35 cellular contexts compared by ENCODE assay signal in genomic region chr13:114299604-114300305, GRCh38.
"Had no signal": no experiment of that assay in that cellular context is flagged by ENCODE, and none has a peak within 500 bp of the region (broad histone marks: within the 10 kb centered on the region; RNA-seq: fewer than 3 reads in every experiment).

No MANE protein-coding gene starts in this region.

- ATAC-seq: activated T-cell treated with anti-CD3 and anti-CD28 coated beads, Interleukin-2, amount 50 U/mL, for 72 hours; left lung; lower lobe of right lung; mucosa of descending colon; natural killer cell treated with Interleukin-12 subunit alpha and Interleukin-12 subunit beta and Interleukin-15 and Interleukin-18, amount 100 ng/mL, for 72 hours; pancreas; upper lobe of right lung had no signal

- H3K9me3 ChIP-seq: ascending aorta, esophagus muscularis mucosa, left lung, lower lobe of right lung, mucosa of descending colon, neutrophil, pancreas, prostate gland, sigmoid colon, suprapubic skin, tibial artery, upper lobe of right lung had no signal

- H3K9me3 Mint-ChIP-seq: activated CD4-positive, alpha-beta T cell treated with anti-CD3 and anti-CD28 coated beads, Interleukin-2, amount 10 ng/mL, durations not matched to agents 7 days and 5 days; activated naive CD4-positive, alpha-beta T cell treated with anti-CD3 and anti-CD28 coated beads, Interleukin-2, amount 10 ng/mL, durations not matched to agents 7 days and 5 days; activated naive CD8-positive, alpha-beta T cell treated with anti-CD3 and anti-CD28 coated beads, Interleukin-2, amount 10 ng/mL, durations not matched to agents 7 days and 5 days; activated T-cell treated with anti-CD3 and anti-CD28 coated beads, Interleukin-2, amount 50 U/mL, for 72 hours; natural killer cell treated with Interleukin-12 subunit alpha and Interleukin-12 subunit beta and Interleukin-15 and Interleukin-18, amount 100 ng/mL, for 72 hours had no signal

- H3K36me3 ChIP-seq: prostate gland had no signal

- H3K4me3 ChIP-seq: ascending aorta, esophagus muscularis mucosa, left lung, lower lobe of right lung, mucosa of descending colon, pancreas, prostate gland, sigmoid colon, suprapubic skin, tibial artery, upper lobe of right lung had no signal

- H3K27ac ChIP-seq: ascending aorta, esophagus muscularis mucosa, left lung, lower lobe of right lung, neutrophil, pancreas, prostate gland, sigmoid colon, suprapubic skin, tibial artery, upper lobe of right lung, VCaP had no signal

- H3K4me1 ChIP-seq: ascending aorta, left lung, lower lobe of right lung, prostate gland, sigmoid colon, tibial artery, upper lobe of right lung had no signal

- FAIRE-seq: colon, islet of Langerhans, pancreas, small intestine, TTC549 had no signal

- H3K27me3 ChIP-seq: ascending aorta, esophagus muscularis mucosa, left lung, neutrophil, pancreas, sigmoid colon, suprapubic skin, tibial artery, upper lobe of right lung had no signal

- H3K4me1 Mint-ChIP-seq: activated CD4-positive, alpha-beta T cell treated with anti-CD3 and anti-CD28 coated beads, Interleukin-2, amount 10 ng/mL, durations not matched to agents 7 days and 5 days; activated naive CD4-positive, alpha-beta T cell treated with anti-CD3 and anti-CD28 coated beads, Interleukin-2, amount 10 ng/mL, durations not matched to agents 7 days and 5 days had no signal

- H3K4me3 Mint-ChIP-seq: activated CD4-positive, alpha-beta T cell treated with anti-CD3 and anti-CD28 coated beads, Interleukin-2, amount 10 ng/mL, durations not matched to agents 7 days and 5 days; activated naive CD4-positive, alpha-beta T cell treated with anti-CD3 and anti-CD28 coated beads, Interleukin-2, amount 10 ng/mL, durations not matched to agents 7 days and 5 days; activated naive CD8-positive, alpha-beta T cell treated with anti-CD3 and anti-CD28 coated beads, Interleukin-2, amount 10 ng/mL, durations not matched to agents 7 days and 5 days; activated T-cell treated with anti-CD3 and anti-CD28 coated beads, Interleukin-2, amount 50 U/mL, for 72 hours; natural killer cell treated with Interleukin-12 subunit alpha and Interleukin-12 subunit beta and Interleukin-15 and Interleukin-18, amount 100 ng/mL, for 72 hours had no signal

- H3K27me3 Mint-ChIP-seq: activated CD4-positive, alpha-beta T cell treated with anti-CD3 and anti-CD28 coated beads, Interleukin-2, amount 10 ng/mL, durations not matched to agents 7 days and 5 days; activated naive CD4-positive, alpha-beta T cell treated with anti-CD3 and anti-CD28 coated beads, Interleukin-2, amount 10 ng/mL, durations not matched to agents 7 days and 5 days; activated naive CD8-positive, alpha-beta T cell treated with anti-CD3 and anti-CD28 coated beads, Interleukin-2, amount 10 ng/mL, durations not matched to agents 7 days and 5 days; natural killer cell treated with Interleukin-12 subunit alpha and Interleukin-12 subunit beta and Interleukin-15 and Interleukin-18, amount 100 ng/mL, for 72 hours had no signal

- DNase-seq: activated CD4-positive, alpha-beta T cell treated with anti-CD3 and anti-CD28 coated beads, Interleukin-2, amount 10 ng/mL, durations not matched to agents 7 days and 5 days; activated CD4-positive, CD25-positive, alpha-beta regulatory T cell treated with anti-CD3 and anti-CD28 coated beads, Interleukin-2, amount 50 U/mL, for 72 hours; activated gamma-delta T cell; activated naive CD4-positive, alpha-beta T cell treated with anti-CD3 and anti-CD28 coated beads, Interleukin-2, amount 10 ng/mL, durations not matched to agents 7 days and 5 days; activated naive CD8-positive, alpha-beta T cell treated with anti-CD3 and anti-CD28 coated beads, Interleukin-2, amount 10 ng/mL, durations not matched to agents 7 days and 5 days; activated T-cell treated with anti-CD3 and anti-CD28 coated beads for 4 hours; activated T-cell treated with anti-CD3 and anti-CD28 coated beads, Interleukin-2, amount 50 U/mL, for 72 hours; central memory CD4-positive, alpha-beta T cell; dermis blood vessel endothelial cell; effector CD4-positive, alpha-beta T cell; foreskin melanocyte; left lung; lower lobe of right lung; mesenchymal stem cell; mucosa of descending colon; pancreas; sigmoid colon; small intestine; stimulated activated CD4-positive, alpha-beta T cell treated with anti-CD3 and anti-CD28 coated beads, Interleukin-1b, Interleukin-23, amount 100 ng/mL, for 48 hours; stimulated activated CD4-positive, alpha-beta T cell treated with anti-CD3 and anti-CD28 coated beads, Interleukin-4, amount 100 ng/mL, for 4 hours; stimulated activated CD8-positive, alpha-beta memory T cell treated with anti-CD3 and anti-CD28 coated beads, Interleukin-4, amount 100 ng/mL, for 48 hours; stimulated activated naive CD4-positive, alpha-beta T cell; T-helper 9 cell; tibial artery; upper lobe of right lung had no signal

- H3K27ac Mint-ChIP-seq: activated CD4-positive, alpha-beta T cell treated with anti-CD3 and anti-CD28 coated beads, Interleukin-2, amount 10 ng/mL, durations not matched to agents 7 days and 5 days; activated naive CD4-positive, alpha-beta T cell treated with anti-CD3 and anti-CD28 coated beads, Interleukin-2, amount 10 ng/mL, durations not matched to agents 7 days and 5 days; activated naive CD8-positive, alpha-beta T cell treated with anti-CD3 and anti-CD28 coated beads, Interleukin-2, amount 10 ng/mL, durations not matched to agents 7 days and 5 days; activated T-cell treated with anti-CD3 and anti-CD28 coated beads, Interleukin-2, amount 50 U/mL, for 72 hours; natural killer cell treated with Interleukin-12 subunit alpha and Interleukin-12 subunit beta and Interleukin-15 and Interleukin-18, amount 100 ng/mL, for 72 hours had no signal
